In the genomic region with DNA sequence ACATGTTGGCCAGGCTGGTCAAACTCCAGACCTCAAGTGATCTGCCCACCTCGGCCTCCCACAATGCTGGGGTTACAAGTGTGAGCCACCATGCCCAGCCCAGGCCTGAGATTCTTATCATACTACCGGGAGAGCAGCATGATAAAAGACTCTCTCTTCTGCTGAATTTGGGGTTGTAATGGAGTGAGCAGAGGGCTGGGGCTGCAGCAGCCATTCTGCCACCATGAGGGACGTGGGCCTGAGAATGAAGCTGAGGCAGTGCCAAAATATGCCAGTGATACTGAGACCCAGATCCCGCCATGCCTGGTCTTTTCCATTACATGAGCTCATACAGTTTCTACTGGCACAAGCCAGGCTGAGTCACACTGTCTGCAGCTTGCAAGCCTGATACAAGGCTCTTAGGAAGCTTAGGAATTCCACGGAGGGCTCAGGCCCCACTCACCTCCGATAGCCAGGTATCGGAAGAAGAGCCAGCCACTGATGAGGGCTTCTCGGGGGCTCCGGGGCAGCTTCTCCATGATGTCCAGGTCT, we compare ENCODE assay signal across 1 cellular context.
TF ChIP-seq lines count a peak whose summit lies in the region.

No MANE protein-coding gene starts in this region.

TF ChIP-seq in HepG2, 621 proteins besides CTCF, POLR2A, EP300 and RAD21:
- TF ChIP-seq PHF21A (CRISPR knock-in tag; IDR thresholded peaks at IDR 0.05) (no peak), ZNF589 (CRISPR knock-in tag; conservative IDR thresholded peaks at IDR 0.05) (no peak), MTF1 (CRISPR knock-in tag; IDR thresholded peaks at IDR 0.05) (no peak), JUN (CRISPR knock-in tag; IDR thresholded peaks at IDR 0.05) (no peak), ZNF615 (CRISPR knock-in tag; IDR thresholded peaks at IDR 0.05; ENCODE audit: borderline replicate concordance) (no peak), YEATS4 (CRISPR knock-in tag; IDR thresholded peaks at IDR 0.05; ENCODE audit: borderline replicate concordance) (no peak), NFIB (CRISPR knock-in tag; IDR thresholded peaks at IDR 0.05; ENCODE audit: borderline replicate concordance) (no peak)
- TF ChIP-seq, protein P1, sequence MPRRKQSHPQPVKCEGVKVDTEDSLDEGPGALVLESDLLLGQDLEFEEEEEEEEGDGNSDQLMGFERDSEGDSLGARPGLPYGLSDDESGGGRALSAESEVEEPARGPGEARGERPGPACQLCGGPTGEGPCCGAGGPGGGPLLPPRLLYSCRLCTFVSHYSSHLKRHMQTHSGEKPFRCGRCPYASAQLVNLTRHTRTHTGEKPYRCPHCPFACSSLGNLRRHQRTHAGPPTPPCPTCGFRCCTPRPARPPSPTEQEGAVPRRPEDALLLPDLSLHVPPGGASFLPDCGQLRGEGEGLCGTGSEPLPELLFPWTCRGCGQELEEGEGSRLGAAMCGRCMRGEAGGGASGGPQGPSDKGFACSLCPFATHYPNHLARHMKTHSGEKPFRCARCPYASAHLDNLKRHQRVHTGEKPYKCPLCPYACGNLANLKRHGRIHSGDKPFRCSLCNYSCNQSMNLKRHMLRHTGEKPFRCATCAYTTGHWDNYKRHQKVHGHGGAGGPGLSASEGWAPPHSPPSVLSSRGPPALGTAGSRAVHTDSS (CRISPR knock-in tag; conservative IDR thresholded peaks at IDR 0.05) = no peak
- TF ChIP-seq, protein P2, sequence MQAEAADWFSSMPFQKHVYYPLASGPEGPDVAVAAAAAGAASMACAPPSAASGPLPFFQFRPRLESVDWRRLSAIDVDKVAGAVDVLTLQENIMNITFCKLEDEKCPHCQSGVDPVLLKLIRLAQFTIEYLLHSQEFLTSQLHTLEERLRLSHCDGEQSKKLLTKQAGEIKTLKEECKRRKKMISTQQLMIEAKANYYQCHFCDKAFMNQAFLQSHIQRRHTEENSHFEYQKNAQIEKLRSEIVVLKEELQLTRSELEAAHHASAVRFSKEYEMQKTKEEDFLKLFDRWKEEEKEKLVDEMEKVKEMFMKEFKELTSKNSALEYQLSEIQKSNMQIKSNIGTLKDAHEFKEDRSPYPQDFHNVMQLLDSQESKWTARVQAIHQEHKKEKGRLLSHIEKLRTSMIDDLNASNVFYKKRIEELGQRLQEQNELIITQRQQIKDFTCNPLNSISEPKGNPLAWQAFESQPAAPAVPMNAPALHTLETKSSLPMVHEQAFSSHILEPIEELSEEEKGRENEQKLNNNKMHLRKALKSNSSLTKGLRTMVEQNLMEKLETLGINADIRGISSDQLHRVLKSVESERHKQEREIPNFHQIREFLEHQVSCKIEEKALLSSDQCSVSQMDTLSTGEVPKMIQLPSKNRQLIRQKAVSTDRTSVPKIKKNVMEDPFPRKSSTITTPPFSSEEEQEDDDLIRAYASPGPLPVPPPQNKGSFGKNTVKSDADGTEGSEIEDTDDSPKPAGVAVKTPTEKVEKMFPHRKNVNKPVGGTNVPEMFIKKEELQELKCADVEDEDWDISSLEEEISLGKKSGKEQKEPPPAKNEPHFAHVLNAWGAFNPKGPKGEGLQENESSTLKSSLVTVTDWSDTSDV (CRISPR knock-in tag; IDR thresholded peaks at IDR 0.05) = no peak
